ENCODE assay signal across 8 cellular contexts in genomic region chr11:65381721-65382035, GRCh38. TPM values are rescaled to one million over a fixed set of nuclear protein-coding genes. Genes with fewer than 3 reads are reported as not detected.
DNase-seq lines count a peak whose midpoint lies in the region; ATAC-seq and TF ChIP-seq lines count a peak whose summit lies in the region.

No MANE protein-coding gene starts in this region.

- H3F3A ChIP-seq in PC-3 (ENCODE audit: low read length, unreplicated experiment), result peaks cover 13% of the 10 kb centered on the region

- no peaks in the 10 kb centered on the region for H4K20me1 ChIP-seq in PC-3 (ENCODE audit: low read length)

- H3K4me2 ChIP-seq in PC-3 (ENCODE audit: low read length), result peak overlapping the region; percentile 71

- H3K4me3 Mint-ChIP-seq in Calu3 (ENCODE audit: low read depth, unreplicated experiment), result peak overlapping the region; percentile 58
- H3K4me3 Mint-ChIP-seq in naive thymus-derived CD4-positive, alpha-beta T cell, result peak overlapping the region; percentile 82 to 98 (median 93)

- H3K36me3 Mint-ChIP-seq in Calu3 (ENCODE audit: insufficient read depth, unreplicated experiment), result peaks cover 56% of the 10 kb centered on the region
- peaks cover 0 to 3% (median 0%) of the 10 kb centered on the region in 5 donors for H3K36me3 Mint-ChIP-seq in naive thymus-derived CD4-positive, alpha-beta T cell

- H3K36me3 ChIP-seq in PC-3 (ENCODE audit: low read depth, low read length), result no peaks in the 10 kb centered on the region
- peaks cover 0 to 26% (median 0%) of the 10 kb centered on the region in 3 experiments for H3K36me3 ChIP-seq in naive thymus-derived CD4-positive, alpha-beta T cell (ENCODE audit: control insufficient read depth in 2 of 3, insufficient read depth in 3 of 3, low read length in 3 of 3)

- H3K4me1 ChIP-seq in PC-3 (ENCODE audit: insufficient read depth, low read length), result peaks cover 54% of the 10 kb centered on the region
- H3K4me1 ChIP-seq in naive thymus-derived CD4-positive, alpha-beta T cell (ENCODE audit: control insufficient read depth in 2 of 2, insufficient read depth in 2 of 2, low read length in 2 of 2), result peaks cover 41% of the 10 kb centered on the region in 2 donors

- peaks cover 2% of the 10 kb centered on the region for H3K79me2 ChIP-seq in PC-3 (ENCODE audit: low read length)

- H3K27me3 ChIP-seq in PC-3 (ENCODE audit: low read length), result no peaks in the 10 kb centered on the region
- H3K27me3 ChIP-seq in naive thymus-derived CD4-positive, alpha-beta T cell (ENCODE audit: control insufficient read depth in 2 of 2, insufficient read depth in 2 of 2, low read length in 2 of 2), result no peaks in the 10 kb centered on the region

- no peaks in the 10 kb centered on the region for H3K9me2 ChIP-seq in PC-3 (replicated peaks; ENCODE audit: low read length)

- H3K27ac Mint-ChIP-seq in Calu3 (ENCODE audit: unreplicated experiment), result peak overlapping the region; percentile 81
- peak overlapping the region; percentile 97 to 100 (median 99) for H3K27ac Mint-ChIP-seq in naive thymus-derived CD4-positive, alpha-beta T cell

- H3K4me3 ChIP-seq in PC-3 (ENCODE audit: low read length), result peak overlapping the region; percentile 52
- H3K4me3 ChIP-seq in coronary artery, result peak overlapping the region; percentile 72
- H3K4me3 ChIP-seq in naive thymus-derived CD4-positive, alpha-beta T cell (ENCODE audit: low read length), result peak overlapping the region; percentile 76

- H3K9me3 Mint-ChIP-seq in Calu3 (ENCODE audit: low read depth, unreplicated experiment), result no peaks in the 10 kb centered on the region
- peaks cover 0 to 2% (median 0%) of the 10 kb centered on the region in 11 donors for H3K9me3 Mint-ChIP-seq in naive thymus-derived CD4-positive, alpha-beta T cell

- BruUV-seq in Calu3 (replicated peaks; lab: Mats Ljungman, UMichigan), result no TSS peak
- no TSS peak for BruUV-seq in PC-3 (replicated peaks; lab: Mats Ljungman, UMichigan)

- intact Hi-C loops in Calu3 (cut with micrococcal nuclease; ENCODE audit: unreplicated experiment), result loop anchor here (1.0 to 5.0 kb wide), 3 partner anchors 36 to 129 kb away; no protein-coding TSS in a partner anchor
- intact Hi-C loops in PC-3 (cut with micrococcal nuclease), result loop anchor here (1.0 kb wide), 2 partner anchors 15 to 40 kb away; no protein-coding TSS in a partner anchor
- intact Hi-C loops in naive thymus-derived CD4-positive, alpha-beta T cell (cut with micrococcal nuclease), result loop anchor here (1.0 to 2.0 kb wide), 11 partner anchors 15 to 207 kb away; partner anchors contain the start of gene TIGD3 (in 2 of the 2)

- H3K9me3 ChIP-seq in PC-3 (ENCODE audit: low read length), result no peaks in the 10 kb centered on the region
- H3K9me3 ChIP-seq in naive thymus-derived CD4-positive, alpha-beta T cell (ENCODE audit: control insufficient read depth in 2 of 3, low read length in 3 of 3), result no peaks in the 10 kb centered on the region

- H3K27me3 Mint-ChIP-seq in Calu3 (ENCODE audit: unreplicated experiment), result no peaks in the 10 kb centered on the region
- no peaks in the 10 kb centered on the region for H3K27me3 Mint-ChIP-seq in naive thymus-derived CD4-positive, alpha-beta T cell

- H2AFZ ChIP-seq in PC-3 (ENCODE audit: low read length), result peak overlapping the region; percentile 7; the same call in 1 of the 2 replicates

- no peak for DNase-seq in Calu3
- peak; percentile 82 for DNase-seq in PC-3
- DNase-seq in coronary artery (ENCODE audit: low spot score), result no peak
- no peak for DNase-seq in naive thymus-derived CD4-positive, alpha-beta T cell
- DNase-seq in NCI-H1930 (lab: John Stamatoyannopoulos, UW), result no peak

- peaks cover 68% of the 10 kb centered on the region for H3K4me1 Mint-ChIP-seq in Calu3 (ENCODE audit: low read depth, unreplicated experiment)
- peaks cover 31 to 53% (median 42%) of the 10 kb centered on the region in 7 donors for H3K4me1 Mint-ChIP-seq in naive thymus-derived CD4-positive, alpha-beta T cell

- peak overlapping the region; percentile 95 for H3K9ac ChIP-seq in PC-3 (ENCODE audit: low read length)

- no peak for TF ChIP-seq CTCF in Calu3 (IDR thresholded peaks at IDR 0.05; ENCODE audit: unreplicated experiment)
- no peak for TF ChIP-seq CTCF in PC-3 (conservative IDR thresholded peaks at IDR 0.05; ENCODE audit: low read depth, low read length)
- no peak for TF ChIP-seq CTCF in coronary artery (IDR thresholded peaks at IDR 0.05)

- POLR2A ChIA-PET in PC-3 (lab: Charles Lee; ENCODE audit: unreplicated experiment), result interaction anchor here (0.6 to 1.5 kb wide), 4 partner anchors 33 to 41 kb away, joined by 3 to 18 read pairs (median 9); partner anchors contain the start of gene NEAT1
- POLR2A ChIA-PET in naive thymus-derived CD4-positive, alpha-beta T cell (lab: Charles Lee), result interaction anchor here (0.7 to 17.2 kb wide), 13 partner anchors 9 to 163 kb away, joined by 3 to 460 read pairs (median 5); partner anchors contain the start of genes MALAT1 and NEAT1

- CTCF ChIA-PET in Calu3 (lab: Charles Lee), result interaction anchor here (0.6 to 3.1 kb wide), 10 partner anchors 9 to 144 kb away, joined by 3 to 12 read pairs (median 4); partner anchors contain the start of genes DPF2 and SCYL1
- CTCF ChIA-PET in PC-3 (lab: Charles Lee), result interaction anchor here (0.6 to 0.8 kb wide), 4 partner anchors 11 to 126 kb away, joined by 3 to 5 read pairs (median 3); no protein-coding TSS in a partner anchor
- CTCF ChIA-PET in naive thymus-derived CD4-positive, alpha-beta T cell (lab: Charles Lee), result interaction anchor here (0.6 to 2.7 kb wide), 13 partner anchors 35 to 213 kb away, joined by 3 to 17 read pairs (median 4); partner anchors contain the start of gene NEAT1

- H3K27ac ChIP-seq in PC-3 (ENCODE audit: low read length), result peak overlapping the region; percentile 98
- H3K27ac ChIP-seq in coronary artery, result peak overlapping the region; percentile 97 to 99
- peak overlapping the region; percentile 82 for H3K27ac ChIP-seq in naive thymus-derived CD4-positive, alpha-beta T cell (ENCODE audit: low read depth, low read length)

- ATAC-seq in GM21825 (IDR thresholded peaks at IDR 0.05; ENCODE audit: unreplicated experiment) (peak; percentile 4), PC-3 (peak; percentile 3), GM18868 (IDR thresholded peaks at IDR 0.05; ENCODE audit: unreplicated experiment) (no peak), GM21737 (IDR thresholded peaks at IDR 0.05; ENCODE audit: unreplicated experiment) (no peak)
- ATAC-seq in naive thymus-derived CD4-positive, alpha-beta T cell, result no peak

RNA-seq across cellular contexts. Expression of gene SLC25A45, which starts 0.8 kb away (rescaled TPM):
- total RNA-seq in Calu3 (2022) (2.9 and 4.0 TPM in 2 replicates), PC-3 (2014; rRNA removed) (12.7 and 13.1 TPM in 2 replicates)
- total RNA-seq in naive thymus-derived CD4-positive, alpha-beta T cell, result 10 to 100 TPM; 20.2 to 90.6 (median 34.1) TPM
- polyA plus RNA-seq in naive thymus-derived CD4-positive, alpha-beta T cell, result 10 to 100 TPM; 12.3 to 21.3 TPM

RNA-seq across cellular contexts. Expression of gene FRMD8, which starts 4.8 kb away (rescaled TPM):
- 40.2 and 51.9 TPM in 2 replicates for total RNA-seq in Calu3 (2022)
- total RNA-seq in PC-3 (2014; rRNA removed), result 68.3 and 93.2 TPM in 2 replicates
- total RNA-seq in naive thymus-derived CD4-positive, alpha-beta T cell, result 10 to 100 TPM; 28.9 to 66.8 (median 44.7) TPM
- polyA plus RNA-seq in naive thymus-derived CD4-positive, alpha-beta T cell, result 10 to 100 TPM; 39.3 to 55.8 TPM

RNA-seq across cellular contexts. Expression of gene TIGD3, which starts 27.1 kb away (rescaled TPM):
- 0.73 and 1.5 TPM in 2 replicates for total RNA-seq in Calu3 (2022)
- total RNA-seq in PC-3 (2014; rRNA removed), result 1.3 and 1.6 TPM in 2 replicates
- total RNA-seq in naive thymus-derived CD4-positive, alpha-beta T cell, result 1 to 10 TPM in 4 of 5 experiments, under 1 TPM in 1; 0.39 to 2.0 (median 1.6) TPM
- under 1 TPM; 0.45 to 0.75 TPM for polyA plus RNA-seq in naive thymus-derived CD4-positive, alpha-beta T cell

RNA-seq across cellular contexts. Expression of gene NEAT1, which starts 40.9 kb away (rescaled TPM):
- total RNA-seq in Calu3 (2022) (605 and 821 TPM in 2 replicates), PC-3 (2014; rRNA removed) (47.9 and 96.6 TPM in 2 replicates)
- 1,000 to 10,000 TPM in 1 of 5 experiments, 100 to 1,000 TPM in 4; 358 to 1,454 (median 414) TPM for total RNA-seq in naive thymus-derived CD4-positive, alpha-beta T cell
- polyA plus RNA-seq in naive thymus-derived CD4-positive, alpha-beta T cell, result 1 to 10 TPM; 2.5 to 2.6 TPM

RNA-seq across cellular contexts. Expression of gene DPF2, which starts 48.0 kb away (rescaled TPM):
- total RNA-seq in Calu3 (2022) (57.5 and 61.1 TPM in 2 replicates), PC-3 (2014; rRNA removed) (45.8 and 63.1 TPM in 2 replicates)
- 10 to 100 TPM; 45.3 to 99.3 (median 88.1) TPM for total RNA-seq in naive thymus-derived CD4-positive, alpha-beta T cell
- 10 to 100 TPM; 52.4 to 70.6 TPM for polyA plus RNA-seq in naive thymus-derived CD4-positive, alpha-beta T cell

Comparison
In these comparisons a context has a peak if more than half of its experiments do, and no peak if none do; other contexts are left out.
1. ATAC-seq: peak in GM21825 (single experiment) and PC-3 (single experiment); none in naive thymus-derived CD4-positive, alpha-beta T cell (single experiment), GM18868 (single experiment) and GM21737 (single experiment).
2. Peak in every context shown above with its lines, with median percentiles within 50 percentile points of each other: H3K27ac ChIP-seq and H3K4me3 ChIP-seq.